ENCODE assay signal across 1 cellular context in genomic region chr7:73515184-73515583, GRCh38.
TF ChIP-seq lines count a peak whose summit lies in the region.

No MANE protein-coding gene starts in this region.

TF ChIP-seq in WTC11, 78 proteins besides CTCF, POLR2A, EP300 and RAD21 (continued from another document):
- TF ChIP-seq ZNF532 (CRISPR knock-in tag; IDR thresholded peaks at IDR 0.05; ENCODE audit: borderline replicate concordance) (no peak), USF1 (CRISPR knock-in tag; IDR thresholded peaks at IDR 0.05) (0 out of 2 replicates have a peak, but pooled peaks have one; percentile 15), SMAD3 (CRISPR knock-in tag; IDR thresholded peaks at IDR 0.05; ENCODE audit: borderline replicate concordance) (no peak), USF2 (CRISPR knock-in tag; IDR thresholded peaks at IDR 0.05) (peak; percentile 55)
